Comparison of ENCODE assay signal across 24 cellular contexts in the genomic region with DNA sequence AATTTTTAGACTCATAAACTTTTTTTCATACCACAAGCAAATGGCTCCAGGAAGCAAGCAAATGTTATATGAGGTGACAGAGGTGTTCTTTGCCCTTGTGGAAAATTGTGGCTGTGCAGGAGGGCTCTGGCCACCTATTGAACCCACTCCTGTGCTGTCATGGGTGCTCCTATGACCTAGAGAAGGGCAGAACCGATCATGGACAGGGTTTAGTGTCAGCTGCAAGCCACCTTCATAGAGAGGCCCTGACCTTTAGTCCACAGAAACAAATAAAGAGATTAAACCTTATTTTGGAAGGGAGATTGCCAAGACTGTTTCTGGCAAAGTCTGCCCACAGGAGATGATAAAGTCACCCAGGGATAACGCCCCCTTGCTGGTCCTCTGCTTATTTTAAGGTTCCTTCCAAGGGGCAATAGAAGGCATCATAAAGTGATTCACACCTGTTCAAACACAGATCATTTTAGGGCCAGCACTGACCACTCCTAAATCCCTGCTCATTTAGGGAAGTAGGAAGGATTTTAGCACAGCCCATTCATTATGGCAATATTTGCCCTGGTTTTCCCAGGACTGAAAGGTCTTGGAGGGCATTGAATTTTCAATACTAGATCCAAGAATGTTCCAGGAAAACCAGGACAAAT. TPM values are rescaled to one million over a fixed set of nuclear protein-coding genes. Genes with fewer than 3 reads are reported as not detected.
DNase-seq lines count a peak whose midpoint lies in the region; ATAC-seq and TF ChIP-seq lines count a peak whose summit lies in the region.
"Had no signal": no experiment of that assay in that cellular context is flagged by ENCODE, and none has a peak within 500 bp of the region (broad histone marks: within the 10 kb centered on the region; RNA-seq: fewer than 3 reads in every experiment).

No MANE protein-coding gene starts in this region.

- H3K4me3 ChIP-seq in coronary artery = no peak overlapping the region
- H3K4me3 ChIP-seq: pancreas, sigmoid colon, thyroid gland had no signal

- H3K4me3 Mint-ChIP-seq in activated naive CD8-positive, alpha-beta T cell treated with anti-CD3 and anti-CD28 coated beads, Interleukin-2, amount 10 ng/mL, durations not matched to agents 7 days and 5 days = peak overlapping the region; percentile 6
- H3K4me3 Mint-ChIP-seq in CD14-positive monocyte = no peak overlapping the region
- H3K4me3 Mint-ChIP-seq: IgD-negative memory B cell; memory B cell; naive thymus-derived CD8-positive, alpha-beta T cell; stimulated activated memory B cell treated with anti-CD40 and anti-IgM and Interleukin-4, amounts not matched to agents 10 μg/mL and 1 μg/mL and 100 μg/mL, for 72 hours had no signal

- no peaks in the 10 kb centered on the region for H3K27me3 Mint-ChIP-seq in activated naive CD8-positive, alpha-beta T cell treated with anti-CD3 and anti-CD28 coated beads, Interleukin-2, amount 10 ng/mL, durations not matched to agents 7 days and 5 days
- H3K27me3 Mint-ChIP-seq in CD14-positive monocyte (ENCODE audit: low read depth in 3 of 3) = peaks cover 0 to 2% (median 0%) of the 10 kb centered on the region in 3 donors
- H3K27me3 Mint-ChIP-seq: IgD-negative memory B cell; naive thymus-derived CD8-positive, alpha-beta T cell had no signal

- H3K27ac Mint-ChIP-seq in activated naive CD8-positive, alpha-beta T cell treated with anti-CD3 and anti-CD28 coated beads, Interleukin-2, amount 10 ng/mL, durations not matched to agents 7 days and 5 days = no peak overlapping the region
- peak overlapping the region in 1 of 7 donors; percentile 5 for H3K27ac Mint-ChIP-seq in CD14-positive monocyte
- H3K27ac Mint-ChIP-seq: IgD-negative memory B cell; memory B cell; stimulated activated memory B cell treated with anti-CD40 and anti-IgM and Interleukin-4, amounts not matched to agents 10 μg/mL and 1 μg/mL and 100 μg/mL, for 72 hours had no signal

- no peak overlapping the region for H3K27ac ChIP-seq in coronary artery
- H3K27ac ChIP-seq: sigmoid colon, thyroid gland had no signal

- ATAC-seq in GM18502 (IDR thresholded peaks at IDR 0.05; ENCODE audit: poor library complexity, unreplicated experiment) (peak; percentile 42), GM21360 (IDR thresholded peaks at IDR 0.05; ENCODE audit: unreplicated experiment) (peak; percentile 26), HG03378 (IDR thresholded peaks at IDR 0.05; ENCODE audit: unreplicated experiment) (peak; percentile 37), HG02623 (IDR thresholded peaks at IDR 0.05; ENCODE audit: unreplicated experiment) (no peak)
- no peak for ATAC-seq in activated naive CD8-positive, alpha-beta T cell treated with anti-CD3 and anti-CD28 coated beads, Interleukin-2, amount 10 ng/mL, durations not matched to agents 7 days and 5 days (ENCODE audit: low read depth)
- ATAC-seq: naive thymus-derived CD8-positive, alpha-beta T cell; stimulated activated memory B cell treated with anti-CD40 and anti-IgM and Interleukin-4, amounts not matched to agents 10 μg/mL and 1 μg/mL and 100 μg/mL, for 72 hours had no signal

- TF ChIP-seq CTCF in CD14-positive monocyte (IDR thresholded peaks at IDR 0.05) (no peak), coronary artery (IDR thresholded peaks at IDR 0.05) (no peak)

- no peak for DNase-seq in activated naive CD8-positive, alpha-beta T cell treated with anti-CD3 and anti-CD28 coated beads, Interleukin-2, amount 10 ng/mL, durations not matched to agents 7 days and 5 days
- no peak for DNase-seq in activated CD4-positive, CD25-positive, alpha-beta regulatory T cell (lab: John Stamatoyannopoulos, UW)
- DNase-seq in CD14-positive monocyte (ENCODE audit: low spot score) (no peak), coronary artery (ENCODE audit: low spot score) (no peak)
- DNase-seq: activated CD4-positive, alpha-beta T cell treated with anti-CD3 and anti-CD28 coated beads for 48 hours; activated gamma-delta T cell treated with Interleukin-2 at 50 U/mL for 16 hours; caudate nucleus; foreskin melanocyte; hypothalamus; islet precursor cell; naive thymus-derived CD8-positive, alpha-beta T cell; NCI-H1048; NCI-H2029 treated with DMSO at 0.1 percent for 48 hours; NCI-H510A treated with DMSO at 0.1 percent for 48 hours; pancreas; sigmoid colon; thyroid gland had no signal

- no peaks in the 10 kb centered on the region for H3K9me3 Mint-ChIP-seq in activated naive CD8-positive, alpha-beta T cell treated with anti-CD3 and anti-CD28 coated beads, Interleukin-2, amount 10 ng/mL, durations not matched to agents 7 days and 5 days
- no peaks in the 10 kb centered on the region for H3K9me3 Mint-ChIP-seq in CD14-positive monocyte
- H3K9me3 Mint-ChIP-seq: IgD-negative memory B cell; memory B cell; naive thymus-derived CD8-positive, alpha-beta T cell; stimulated activated memory B cell treated with anti-CD40 and anti-IgM and Interleukin-4, amounts not matched to agents 10 μg/mL and 1 μg/mL and 100 μg/mL, for 72 hours had no signal

- no peaks in the 10 kb centered on the region for H3K36me3 Mint-ChIP-seq in activated naive CD8-positive, alpha-beta T cell treated with anti-CD3 and anti-CD28 coated beads, Interleukin-2, amount 10 ng/mL, durations not matched to agents 7 days and 5 days
- H3K36me3 Mint-ChIP-seq in CD14-positive monocyte = no peaks in the 10 kb centered on the region
- H3K36me3 Mint-ChIP-seq: IgD-negative memory B cell; memory B cell; naive thymus-derived CD8-positive, alpha-beta T cell; stimulated activated memory B cell treated with anti-CD40 and anti-IgM and Interleukin-4, amounts not matched to agents 10 μg/mL and 1 μg/mL and 100 μg/mL, for 72 hours had no signal

- POLR2A ChIA-PET in activated naive CD8-positive, alpha-beta T cell treated with anti-CD3 and anti-CD28 coated beads, Interleukin-2, amount 10 ng/mL, durations not matched to agents 7 days and 5 days (lab: Charles Lee) = no interaction called here

- H3K4me1 Mint-ChIP-seq in activated naive CD8-positive, alpha-beta T cell treated with anti-CD3 and anti-CD28 coated beads, Interleukin-2, amount 10 ng/mL, durations not matched to agents 7 days and 5 days = peaks cover 30% of the 10 kb centered on the region
- peaks cover 2% of the 10 kb centered on the region for H3K4me1 Mint-ChIP-seq in CD14-positive monocyte

- intact Hi-C loops in CD14-positive monocyte (cut with micrococcal nuclease) = no loop called here

RNA-seq across cellular contexts. Expression of gene STAT4, which starts 26.1 kb away (rescaled TPM):
- total RNA-seq in activated naive CD8-positive, alpha-beta T cell treated with anti-CD3 and anti-CD28 coated beads, Interleukin-2, amount 10 ng/mL, durations not matched to agents 7 days and 5 days = 100 to 1,000 TPM; 170 to 177 TPM
- under 1 TPM; 0.31 to 0.52 TPM for polyA plus RNA-seq in CD14-positive monocyte

Comparison
In these comparisons a context has a peak if more than half of its experiments do, and no peak if none do; other contexts are left out.
1. ATAC-seq: peak in GM18502 (single experiment), GM21360 (single experiment) and HG03378 (single experiment); none in activated naive CD8-positive, alpha-beta T cell treated with anti-CD3 and anti-CD28 coated beads, Interleukin-2, amount 10 ng/mL, durations not matched to agents 7 days and 5 days (single experiment) and HG02623 (single experiment).